Comparison of ENCODE assay signal across 8 cellular contexts in genomic region chr2:190179754-190180312, GRCh38.
DNase-seq lines count a peak whose midpoint lies in the region; ATAC-seq and TF ChIP-seq lines count a peak whose summit lies in the region.

No MANE protein-coding gene starts in this region.

- H3K9ac ChIP-seq in endodermal cell (ENCODE audit: extremely low read depth, low read length, poor library complexity, severe bottlenecking), result no peak overlapping the region
- peak overlapping the region; percentile 80 for H3K9ac ChIP-seq in neuronal stem cell (ENCODE audit: low read depth, low read length, poor library complexity)

- no peak overlapping the region for H3K27ac Mint-ChIP-seq in endodermal cell

- H3K79me1 ChIP-seq in neuronal stem cell (ENCODE audit: low read depth, low read length), result no peaks in the 10 kb centered on the region

- no peak overlapping the region for H2BK12ac ChIP-seq in neuronal stem cell (ENCODE audit: low read length)

- no peak overlapping the region for H3K4ac ChIP-seq in neuronal stem cell (ENCODE audit: low read length)

- H3K14ac ChIP-seq in neuronal stem cell (ENCODE audit: low read length), result no peak overlapping the region

- peak overlapping the region; percentile 90 for H3K4me3 ChIP-seq in DOHH2 (ENCODE audit: low read length)
- peak overlapping the region; percentile 75 for H3K4me3 ChIP-seq in endodermal cell (ENCODE audit: low read length)
- H3K4me3 ChIP-seq in neuronal stem cell (ENCODE audit: low read length in 2 of 2), result peak overlapping the region; percentile 60 to 90

- no peaks in the 10 kb centered on the region for H3K27me3 ChIP-seq in DOHH2 (ENCODE audit: control insufficient read depth, low read length)
- peaks cover 12% of the 10 kb centered on the region for H3K27me3 ChIP-seq in endodermal cell (ENCODE audit: control insufficient read depth, insufficient read depth, low read length, poor library complexity, severe bottlenecking)
- H3K27me3 ChIP-seq in neuronal stem cell (ENCODE audit: control insufficient read depth in 3 of 3, insufficient read depth in 3 of 3, low read depth in 1 of 3, low read length in 3 of 3), result no peaks in the 10 kb centered on the region

- DNase-seq in HuH-7 (ENCODE audit: low spot score) (peak; percentile 82), endodermal cell (no peak), neuronal stem cell (ENCODE audit: low spot score) (no peak), COLO668 (lab: John Stamatoyannopoulos, UW; ENCODE audit: unreplicated experiment) (no peak), NCI-H510A (lab: John Stamatoyannopoulos, UW) (no peak), NCI-H1436 (lab: John Stamatoyannopoulos, UW) (no peak)

- peaks cover 29% of the 10 kb centered on the region for H3K79me2 ChIP-seq in DOHH2 (ENCODE audit: control insufficient read depth, low read length)

- H3K4me1 ChIP-seq in DOHH2 (ENCODE audit: control insufficient read depth, low read length) (peaks cover 47% of the 10 kb centered on the region), endodermal cell (ENCODE audit: control insufficient read depth, insufficient read depth, low read length) (peaks cover 5% of the 10 kb centered on the region), neuronal stem cell (ENCODE audit: control insufficient read depth in 2 of 2, insufficient read depth in 1 of 2, low read depth in 1 of 2, low read length in 2 of 2) (peaks cover 2 to 11% of the 10 kb centered on the region in 2 donors)

- H3F3A ChIP-seq in DOHH2 (ENCODE audit: control insufficient read depth, insufficient read depth), result peaks cover 13% of the 10 kb centered on the region

- peak overlapping the region; percentile 100 for H2AFZ ChIP-seq in neuronal stem cell (ENCODE audit: low read length)

- WGBS in endodermal cell (ENCODE audit: insufficient coverage in 1 of 2, insufficient read length in 1 of 2), 2 experiments, result 44 to 88% methylated on average over 3 to 13 of the region's 13 CpGs
- no CpG with 5 or more reads among the region's 13 CpGs for WGBS in neuronal stem cell (ENCODE audit: extremely low coverage in 2 of 2, insufficient read length in 2 of 2, insufficient replicate concordance in 1 of 2), 2 donors

- H3K36me3 ChIP-seq in DOHH2 (ENCODE audit: control insufficient read depth, low read length) (no peaks in the 10 kb centered on the region), endodermal cell (ENCODE audit: control insufficient read depth, insufficient read depth, low read length) (no peaks in the 10 kb centered on the region), neuronal stem cell (replicated peaks in 1 of 2; ENCODE audit: control insufficient read depth in 2 of 2, insufficient read depth in 2 of 2, low read length in 2 of 2) (no peaks in the 10 kb centered on the region)

- H3K9me3 ChIP-seq in DOHH2 (ENCODE audit: control insufficient read depth, insufficient read depth, low read length), result no peaks in the 10 kb centered on the region
- no peaks in the 10 kb centered on the region for H3K9me3 ChIP-seq in endodermal cell (ENCODE audit: control insufficient read depth, low read length)
- peaks cover 0 to 2% of the 10 kb centered on the region in 2 donors for H3K9me3 ChIP-seq in neuronal stem cell (replicated peaks in 1 of 2; ENCODE audit: control insufficient read depth in 2 of 2, insufficient read depth in 1 of 2, low read depth in 1 of 2, low read length in 2 of 2)

- no peak overlapping the region for H2BK120ac ChIP-seq in neuronal stem cell (ENCODE audit: low read depth, low read length)

- peak overlapping the region; percentile 94 for H3K4me2 ChIP-seq in DOHH2 (ENCODE audit: low read length)
- peak overlapping the region; percentile 97 for H3K4me2 ChIP-seq in neuronal stem cell (ENCODE audit: insufficient read depth, low read length, poor library complexity, severe bottlenecking)

- H3K36me3 Mint-ChIP-seq in endodermal cell (ENCODE audit: low read depth), result no peaks in the 10 kb centered on the region

- H4K8ac ChIP-seq in neuronal stem cell (ENCODE audit: low read depth, low read length), result no peak overlapping the region

- H2AK5ac ChIP-seq in neuronal stem cell (ENCODE audit: low read depth, low read length), result no peak overlapping the region

- no peak overlapping the region for H2BK15ac ChIP-seq in neuronal stem cell (ENCODE audit: low read length)

- H4K20me1 ChIP-seq in DOHH2 (ENCODE audit: control insufficient read depth, insufficient read depth, low read depth, low read length), result no peaks in the 10 kb centered on the region

- H3K18ac ChIP-seq in neuronal stem cell (ENCODE audit: low read length), result peak overlapping the region; percentile 98

- peaks cover 18% of the 10 kb centered on the region for H3K4me1 Mint-ChIP-seq in endodermal cell

- no peak for TF ChIP-seq CTCF in DOHH2 (IDR thresholded peaks at IDR 0.05; ENCODE audit: low read depth, low read length, poor library complexity, severe bottlenecking)
- no peak for TF ChIP-seq CTCF in endodermal cell (conservative IDR thresholded peaks at IDR 0.05)

- H4K91ac ChIP-seq in neuronal stem cell (ENCODE audit: low read depth, low read length, poor library complexity), result no peak overlapping the region

- H3K23ac ChIP-seq in neuronal stem cell (ENCODE audit: low read depth, low read length, poor library complexity), result peak overlapping the region; percentile 77

- no peak overlapping the region for H2BK5ac ChIP-seq in neuronal stem cell (ENCODE audit: low read length)

- H3K9me2 ChIP-seq in DOHH2 (replicated peaks; ENCODE audit: control insufficient read depth, low read length), result no peaks in the 10 kb centered on the region

- peak overlapping the region; percentile 58 for H3K27ac ChIP-seq in DOHH2 (ENCODE audit: low read depth, low read length)
- no peak overlapping the region for H3K27ac ChIP-seq in endodermal cell (ENCODE audit: low read depth, low read length)
- H3K27ac ChIP-seq in neuronal stem cell (replicated peaks; ENCODE audit: low read length), result no peak overlapping the region

- peaks cover 14% of the 10 kb centered on the region for H3K27me3 Mint-ChIP-seq in endodermal cell (ENCODE audit: insufficient read depth)

- peak overlapping the region; percentile 56 for H3K4me3 Mint-ChIP-seq in endodermal cell

- no peak for ATAC-seq in HG03520 (IDR thresholded peaks at IDR 0.05; ENCODE audit: unreplicated experiment)

- H3K9me3 Mint-ChIP-seq in endodermal cell, result no peaks in the 10 kb centered on the region
